ENCODE assay signal across 1 cellular context in the genomic region with DNA sequence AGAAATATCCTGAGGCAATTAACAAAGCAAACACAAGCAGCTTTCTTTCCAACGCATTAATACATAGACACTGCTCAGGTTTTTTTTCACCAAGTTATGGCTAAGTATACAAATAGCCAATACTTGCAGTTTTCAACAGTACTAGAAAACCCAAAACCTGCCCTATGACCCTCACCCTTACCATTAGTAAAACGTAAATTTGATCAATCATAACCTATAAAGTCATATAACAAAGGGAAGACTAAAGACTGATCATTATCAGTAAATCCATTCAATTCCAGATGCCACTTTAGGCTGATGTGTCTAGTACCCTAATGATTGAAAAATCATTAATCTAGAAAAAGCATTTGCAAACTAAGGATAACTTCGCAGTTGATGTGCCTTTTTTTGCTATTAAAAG.
A peak's percentile ranks its signal among the peaks of the same experiment; 100 is the strongest.
TF ChIP-seq lines count a peak whose summit lies in the region.

No MANE protein-coding gene starts in this region.

TF ChIP-seq in K562, 482 proteins besides CTCF, POLR2A, EP300 and RAD21:
- peak; percentile 76; the same call in 1 of the 2 replicates for TF ChIP-seq POLR2AphosphoS2 (IDR thresholded peaks at IDR 0.05; ENCODE audit: low read length)
- no peak for TF ChIP-seq ZNF174 (CRISPR knock-in tag; IDR thresholded peaks at IDR 0.05)
- no peak for TF ChIP-seq ZNF384 (IDR thresholded peaks at IDR 0.05; ENCODE audit: low read depth, low read length)
- TF ChIP-seq, protein P1, sequence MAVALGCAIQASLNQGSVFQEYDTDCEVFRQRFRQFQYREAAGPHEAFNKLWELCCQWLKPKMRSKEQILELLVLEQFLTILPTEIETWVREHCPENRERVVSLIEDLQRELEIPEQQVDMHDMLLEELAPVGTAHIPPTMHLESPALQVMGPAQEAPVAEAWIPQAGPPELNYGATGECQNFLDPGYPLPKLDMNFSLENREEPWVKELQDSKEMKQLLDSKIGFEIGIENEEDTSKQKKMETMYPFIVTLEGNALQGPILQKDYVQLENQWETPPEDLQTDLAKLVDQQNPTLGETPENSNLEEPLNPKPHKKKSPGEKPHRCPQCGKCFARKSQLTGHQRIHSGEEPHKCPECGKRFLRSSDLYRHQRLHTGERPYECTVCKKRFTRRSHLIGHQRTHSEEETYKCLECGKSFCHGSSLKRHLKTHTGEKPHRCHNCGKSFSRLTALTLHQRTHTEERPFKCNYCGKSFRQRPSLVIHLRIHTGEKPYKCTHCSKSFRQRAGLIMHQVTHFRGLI (CRISPR knock-in tag; IDR thresholded peaks at IDR 0.05), result no peak
- no peak for TF ChIP-seq TAF1 (IDR thresholded peaks at IDR 0.05; ENCODE audit: control insufficient read depth, extremely low read depth, insufficient read depth, low read length, severe bottlenecking)
- TF ChIP-seq XRCC4 (IDR thresholded peaks at IDR 0.05; ENCODE audit: extremely low read depth, insufficient read depth, insufficient read length), result no peak
